28 cellular contexts compared by ENCODE assay signal in the genomic region with DNA sequence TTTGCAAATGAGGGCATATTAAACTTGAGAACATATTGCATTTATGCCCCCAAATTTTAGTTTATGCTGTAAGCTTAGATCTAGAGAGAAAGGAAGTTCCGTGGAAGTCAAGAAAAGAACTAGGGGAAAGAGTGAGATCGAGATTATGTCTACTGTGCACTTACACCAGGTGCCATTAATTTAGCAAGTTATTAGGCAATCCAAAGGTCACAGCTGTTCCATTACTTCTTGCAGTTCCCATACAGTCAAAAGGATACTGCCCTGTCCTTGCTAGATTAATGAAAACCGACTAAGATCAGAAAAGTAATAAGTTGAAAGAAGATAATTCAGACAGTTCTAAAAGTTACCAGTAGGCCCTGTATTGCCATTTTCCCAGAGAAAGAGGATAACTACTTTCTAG. TPM values are rescaled to one million over a fixed set of nuclear protein-coding genes. Genes with fewer than 3 reads are reported as not detected.
"Had no signal": no experiment of that assay in that cellular context is flagged by ENCODE, and none has a peak within 500 bp of the region (broad histone marks: within the 10 kb centered on the region; RNA-seq: fewer than 3 reads in every experiment).

No MANE protein-coding gene starts in this region.

- H3K36me3 Mint-ChIP-seq: activated naive CD8-positive, alpha-beta T cell; memory B cell; naive thymus-derived CD8-positive, alpha-beta T cell had no signal

- H3K4me1 ChIP-seq: colonic mucosa, esophagus squamous epithelium, foreskin keratinocyte, heart left ventricle, left ventricle myocardium inferior, testis had no signal

- H3K27me3 Mint-ChIP-seq: activated naive CD8-positive, alpha-beta T cell; memory B cell; naive thymus-derived CD8-positive, alpha-beta T cell had no signal

- H3K4me1 Mint-ChIP-seq: memory B cell; naive thymus-derived CD8-positive, alpha-beta T cell; neural crest cell had no signal

- H3K4me3 ChIP-seq: body of pancreas, colonic mucosa, esophagus squamous epithelium, heart left ventricle, left ventricle myocardium inferior, testis had no signal

- ATAC-seq: activated T-cell treated with anti-CD3 and anti-CD28 coated beads, Interleukin-2, amount 50 U/mL, for 72 hours; body of pancreas; foreskin keratinocyte; naive thymus-derived CD8-positive, alpha-beta T cell; right cardiac atrium had no signal

- H3K9me3 ChIP-seq: body of pancreas, colonic mucosa, esophagus squamous epithelium, heart left ventricle, left ventricle myocardium inferior, testis had no signal

- H3K27ac Mint-ChIP-seq: activated naive CD8-positive, alpha-beta T cell; activated T-cell treated with anti-CD3 and anti-CD28 coated beads, Interleukin-2, amount 50 U/mL, for 72 hours; memory B cell; naive thymus-derived CD8-positive, alpha-beta T cell had no signal

- H3K4me3 Mint-ChIP-seq: activated naive CD8-positive, alpha-beta T cell; activated T-cell treated with anti-CD3 and anti-CD28 coated beads, Interleukin-2, amount 50 U/mL, for 72 hours; memory B cell; naive thymus-derived CD8-positive, alpha-beta T cell; neural crest cell had no signal

- H3K36me3 ChIP-seq: colonic mucosa, esophagus squamous epithelium, heart left ventricle, left ventricle myocardium inferior had no signal

- DNase-seq: activated CD4-positive, alpha-beta T cell treated with anti-CD3 and anti-CD28 coated beads for 4 hours; activated CD4-positive, alpha-beta T cell treated with anti-CD3 and anti-CD28 coated beads, Interleukin-2, amount 50 U/mL, for 4 hours; activated CD4-positive, CD25-positive, alpha-beta regulatory T cell; activated naive CD4-positive, alpha-beta T cell; activated T-cell treated with anti-CD3 and anti-CD28 coated beads for 4 hours; activated T-cell treated with anti-CD3 and anti-CD28 coated beads, Interleukin-2, amount 50 U/mL, for 72 hours; anterior cingulate cortex; body of pancreas; cerebellar nuclear complex; colonic mucosa; effector CD8-positive, alpha-beta T cell; esophagus squamous epithelium; foreskin keratinocyte; heart left ventricle; left ventricle myocardium inferior; midbrain; naive thymus-derived CD8-positive, alpha-beta T cell; posterior cingulate gyrus; right cardiac atrium; stimulated activated CD4-positive, alpha-beta T cell treated with anti-CD3 and anti-CD28 coated beads, Interleukin-2, amount 100 ng/mL, for 48 hours; stimulated activated naive CD4-positive, alpha-beta T cell treated with Interleukin-2 at 50 U/mL for 16 hours; T-helper 1 cell; testis; trophoblast cell had no signal

- H3K27ac ChIP-seq: body of pancreas, colonic mucosa, epithelial cell of prostate, esophagus squamous epithelium, foreskin keratinocyte, heart left ventricle, left ventricle myocardium inferior, testis had no signal

- H3K9me3 Mint-ChIP-seq: activated T-cell treated with anti-CD3 and anti-CD28 coated beads, Interleukin-2, amount 50 U/mL, for 72 hours; memory B cell; naive thymus-derived CD8-positive, alpha-beta T cell had no signal

- H3K27me3 ChIP-seq: body of pancreas, colonic mucosa, esophagus squamous epithelium, foreskin keratinocyte, heart left ventricle, testis had no signal

RNA-seq across cellular contexts. Expression of a gene that starts 49.3 kb away (rescaled TPM):
- polyA plus RNA-seq: naive thymus-derived CD8-positive, alpha-beta T cell had no signal
